In the genomic region with DNA sequence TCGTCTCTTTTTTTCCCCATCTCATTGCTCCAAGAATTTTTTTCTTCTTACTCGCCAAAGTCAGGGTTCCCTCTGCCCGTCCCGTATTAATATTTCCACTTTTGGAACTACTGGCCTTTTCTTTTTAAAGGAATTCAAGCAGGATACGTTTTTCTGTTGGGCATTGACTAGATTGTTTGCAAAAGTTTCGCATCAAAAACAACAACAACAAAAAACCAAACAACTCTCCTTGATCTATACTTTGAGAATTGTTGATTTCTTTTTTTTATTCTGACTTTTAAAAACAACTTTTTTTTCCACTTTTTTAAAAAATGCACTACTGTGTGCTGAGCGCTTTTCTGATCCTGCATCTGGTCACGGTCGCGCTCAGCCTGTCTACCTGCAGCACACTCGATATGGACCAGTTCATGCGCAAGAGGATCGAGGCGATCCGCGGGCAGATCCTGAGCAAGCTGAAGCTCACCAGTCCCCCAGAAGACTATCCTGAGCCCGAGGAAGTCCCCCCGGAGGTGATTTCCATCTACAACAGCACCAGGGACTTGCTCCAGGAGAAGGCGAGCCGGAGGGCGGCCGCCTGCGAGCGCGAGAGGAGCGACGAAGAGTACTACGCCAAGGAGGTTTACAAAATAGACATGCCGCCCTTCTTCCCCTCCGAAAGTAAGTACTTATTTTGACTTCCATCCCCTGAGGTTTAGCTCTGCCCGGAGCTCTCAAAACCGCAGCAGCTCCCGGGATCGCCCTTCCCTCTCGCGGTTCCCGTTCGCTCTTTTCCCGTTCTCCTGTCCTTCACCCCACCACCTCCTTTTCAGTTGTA, we compare ENCODE assay signal across 8 cellular contexts.
DNase-seq lines count a peak whose midpoint lies in the region; ATAC-seq lines count a peak whose summit lies in the region.

No MANE protein-coding gene starts in this region.

- peak overlapping the region; percentile 42 for H3K27ac Mint-ChIP-seq in stimulated activated naive B cell treated with anti-CD40 and anti-IgM and Interleukin-4, amounts not matched to agents 10 μg/mL and 1 μg/mL and 100 μg/mL, for 72 hours

- H3K9me3 ChIP-seq in BLaER1, result no peaks in the 10 kb centered on the region

- peaks cover 48% of the 10 kb centered on the region for H3K4me1 ChIP-seq in BLaER1

- H3K4me3 Mint-ChIP-seq in stimulated activated naive B cell treated with anti-CD40 and anti-IgM and Interleukin-4, amounts not matched to agents 10 μg/mL and 1 μg/mL and 100 μg/mL, for 72 hours, result no peak overlapping the region

- ATAC-seq in stimulated activated naive B cell treated with anti-CD40 and anti-IgM and Interleukin-4, amounts not matched to agents 10 μg/mL and 1 μg/mL and 100 μg/mL, for 72 hours (replicated peaks), result peak in 1 of 2 donors; percentile 3
- ATAC-seq in GM19035 (IDR thresholded peaks at IDR 0.05; ENCODE audit: unreplicated experiment), result no peak

- H3K4me2 ChIP-seq in BLaER1, result peak overlapping the region; percentile 88

- DNase-seq in HK-2 (ENCODE audit: unreplicated experiment), result peak; percentile 66
- DNase-seq in iPS-NIHi7 (ENCODE audit: extremely low spot score), result peak; percentile 22
- peak; percentile 11 for DNase-seq in stimulated activated naive B cell treated with anti-CD40 and anti-IgM and Interleukin-4, amounts not matched to agents 10 μg/mL and 1 μg/mL and 100 μg/mL, for 72 hours
- DNase-seq in NCI-H2107 treated with DMSO at 0.1 percent for 48 hours (lab: John Stamatoyannopoulos, UW; ENCODE audit: unreplicated experiment), result no peak
- no peak for DNase-seq in T-helper 9 cell

- H4K20me1 ChIP-seq in BLaER1, result peaks cover 47% of the 10 kb centered on the region

- H3K4me1 Mint-ChIP-seq in stimulated activated naive B cell treated with anti-CD40 and anti-IgM and Interleukin-4, amounts not matched to agents 10 μg/mL and 1 μg/mL and 100 μg/mL, for 72 hours, result peaks cover 32 to 52% of the 10 kb centered on the region in 2 donors

- H3K9ac ChIP-seq in BLaER1, result no peak overlapping the region

- peaks cover 82% of the 10 kb centered on the region for H3K27me3 ChIP-seq in BLaER1

- H3K27ac ChIP-seq in BLaER1, result no peak overlapping the region
- H3K27ac ChIP-seq in angular gyrus (ENCODE audit: low read depth, low read length), result peak overlapping the region; percentile 38

- H3K36me3 ChIP-seq in BLaER1, result no peaks in the 10 kb centered on the region

- no peaks in the 10 kb centered on the region for H3K9me3 Mint-ChIP-seq in stimulated activated naive B cell treated with anti-CD40 and anti-IgM and Interleukin-4, amounts not matched to agents 10 μg/mL and 1 μg/mL and 100 μg/mL, for 72 hours

- no peaks in the 10 kb centered on the region for H3K27me3 Mint-ChIP-seq in stimulated activated naive B cell treated with anti-CD40 and anti-IgM and Interleukin-4, amounts not matched to agents 10 μg/mL and 1 μg/mL and 100 μg/mL, for 72 hours

- H3K4me3 ChIP-seq in BLaER1, result peak overlapping the region; percentile 66

- peaks cover under 1 to 5% of the 10 kb centered on the region in 2 donors for H3K36me3 Mint-ChIP-seq in stimulated activated naive B cell treated with anti-CD40 and anti-IgM and Interleukin-4, amounts not matched to agents 10 μg/mL and 1 μg/mL and 100 μg/mL, for 72 hours

Comparison
In these comparisons a context has a peak if more than half of its experiments do, and no peak if none do; other contexts are left out.
1. DNase-seq: peak in HK-2 (single experiment), iPS-NIHi7 (single experiment) and stimulated activated naive B cell treated with anti-CD40 and anti-IgM and Interleukin-4, amounts not matched to agents 10 μg/mL and 1 μg/mL and 100 μg/mL, for 72 hours (single experiment); none in NCI-H2107 treated with DMSO at 0.1 percent for 48 hours (single experiment) and T-helper 9 cell (single experiment).